Comparison of ENCODE assay signal across 24 cellular contexts in genomic region chr17:74353446-74354060, GRCh38. TPM values are rescaled to one million over a fixed set of nuclear protein-coding genes. Genes with fewer than 3 reads are reported as not detected.
DNase-seq lines count a peak whose midpoint lies in the region; ATAC-seq and TF ChIP-seq lines count a peak whose summit lies in the region.
"Had no signal": no experiment of that assay in that cellular context is flagged by ENCODE, and none has a peak within 500 bp of the region (broad histone marks: within the 10 kb centered on the region; RNA-seq: fewer than 3 reads in every experiment).

No MANE protein-coding gene starts in this region.

- no peaks in the 10 kb centered on the region; the same call in 1 of the 2 replicates for H3K27me3 ChIP-seq in OCI-LY3 (ENCODE audit: low read depth, low read length)
- no peaks in the 10 kb centered on the region for H3K27me3 ChIP-seq in SK-N-SH (ENCODE audit: insufficient read depth)

- peaks cover 12% of the 10 kb centered on the region for H3K4me1 Mint-ChIP-seq in neural crest cell

- no peaks in the 10 kb centered on the region for H3K9me3 Mint-ChIP-seq in neural crest cell

- no peak overlapping the region for H3K4me3 ChIP-seq in OCI-LY3 (ENCODE audit: low read length)
- no peak overlapping the region for H3K4me3 ChIP-seq in SK-N-SH (ENCODE audit: low read depth in 2 of 2, low read length in 1 of 2)
- H3K4me3 ChIP-seq: BLaER1 had no signal

- CTCF ChIA-PET in SK-N-SH (lab: Yijun Ruan, JAX) = interaction anchor here (0.6 to 12.6 kb wide), 21 partner anchors 11 to 154 kb away, joined by 3 to 194 read pairs (median 7); partner anchors contain the start of genes BTBD17, CD300A and GPR142

- DNase-seq in Right ventricle myocardium inferior (ENCODE audit: missing footprints) (peak; percentile 60), left ventricle myocardium superior (no peak), neural crest cell (ENCODE audit: low read depth, low spot score) (no peak), SK-N-SH (no peak), mucosa of gallbladder (ENCODE audit: low spot score) (no peak)
- DNase-seq: DMS153, HFFc6, NCI-H1092, NCI-H1417 treated with DMSO at 0.1 percent for 48 hours, NCI-H2081, NCI-H2171 treated with DMSO at 0.1 percent for 48 hours, NCI-H345, NCI-H510A treated with DMSO at 0.1 percent for 48 hours, NCI-H774, SHP77 treated with DMSO at 0.1 percent for 48 hours had no signal

- no peaks in the 10 kb centered on the region for H3F3A ChIP-seq in SK-N-SH (replicated peaks; ENCODE audit: insufficient read depth)

- WGBS in SK-N-SH (ENCODE audit: low lambda C conversion rate) = 47% methylated on average over 10 of the region's 10 CpGs

- no peaks in the 10 kb centered on the region for H3K9me2 ChIP-seq in SK-N-SH

- H3K4me2 ChIP-seq in OCI-LY3 (ENCODE audit: low read length) (peak overlapping the region; percentile 41; the same call in 1 of the 2 replicates), SK-N-SH (no peak overlapping the region)
- H3K4me2 ChIP-seq: BLaER1 had no signal

- no peak overlapping the region for H3K27ac Mint-ChIP-seq in neural crest cell (ENCODE audit: unreplicated experiment)
- H3K27ac Mint-ChIP-seq: CD4-positive, CD25-positive, alpha-beta regulatory T cell; HFFc6 had no signal

- POLR2A ChIA-PET in SK-N-SH (lab: Yijun Ruan, JAX) = no interaction called here

- H3K27me3 Mint-ChIP-seq in neural crest cell (ENCODE audit: low read depth) = peaks cover 91% of the 10 kb centered on the region

- H3K79me2 ChIP-seq in OCI-LY3 (ENCODE audit: low read length) = no peaks in the 10 kb centered on the region
- H3K79me2 ChIP-seq in SK-N-SH (ENCODE audit: insufficient read depth) = no peaks in the 10 kb centered on the region

- H3K27ac ChIP-seq in OCI-LY3 (ENCODE audit: low read length) (no peak overlapping the region), SK-N-SH (ENCODE audit: low read depth in 2 of 2, low read length in 1 of 2) (no peak overlapping the region)
- H3K27ac ChIP-seq: BLaER1, RWPE1 had no signal

- H4K20me1 ChIP-seq in OCI-LY3 (ENCODE audit: insufficient read depth, low read length) = no peaks in the 10 kb centered on the region
- no peaks in the 10 kb centered on the region for H4K20me1 ChIP-seq in SK-N-SH (ENCODE audit: insufficient read depth)

- H3K36me3 Mint-ChIP-seq in neural crest cell (ENCODE audit: low read depth) = peaks cover 2% of the 10 kb centered on the region
- H3K36me3 Mint-ChIP-seq: CD4-positive, CD25-positive, alpha-beta regulatory T cell had no signal

- no peaks in the 10 kb centered on the region for H3K4me1 ChIP-seq in OCI-LY3 (ENCODE audit: low read length)
- peaks cover 0 to 2% of the 10 kb centered on the region in 2 experiments; a peak in 1 of 4 replicates for H3K4me1 ChIP-seq in SK-N-SH (ENCODE audit: control insufficient read depth in 1 of 2, insufficient read depth in 2 of 2, low read depth in 1 of 2, low read length in 1 of 2)
- H3K4me1 ChIP-seq: BLaER1 had no signal

- H2AFZ ChIP-seq in OCI-LY3 (ENCODE audit: low read depth, low read length) (0 out of 2 replicates have a peak overlapping the region, but pooled peaks have one; percentile 46), SK-N-SH (ENCODE audit: low read depth) (no peak overlapping the region)

- intact Hi-C loops in Right ventricle myocardium inferior (cut with DNase I) (loop anchor here (2.0 to 5.0 kb wide), 2 partner anchors 53 to 141 kb away; partner anchors contain the start of gene TTYH2), left ventricle myocardium superior (cut with micrococcal nuclease) (loop anchor here (10.0 kb wide), 1 partner anchor 49 kb away; no protein-coding TSS in a partner anchor)

- TF ChIP-seq EP300 in SK-N-SH (IDR thresholded peaks at IDR 0.05; ENCODE audit: borderline replicate concordance in 1 of 2, low read depth in 1 of 2, low read length in 1 of 2) = no peak

- TF ChIP-seq RAD21 in SK-N-SH (IDR thresholded peaks at IDR 0.05; ENCODE audit: low read length) = no peak

- TF ChIP-seq CTCF in OCI-LY3 (IDR thresholded peaks at IDR 0.05; ENCODE audit: low read depth, low read length) (no peak), neural crest cell (conservative IDR thresholded peaks at IDR 0.05) (no peak), SK-N-SH (IDR thresholded peaks at IDR 0.05) (no peak)

- H3K9me3 ChIP-seq in OCI-LY3 (ENCODE audit: insufficient read depth, low read length) = no peaks in the 10 kb centered on the region
- no peaks in the 10 kb centered on the region for H3K9me3 ChIP-seq in SK-N-SH
- H3K9me3 ChIP-seq: BLaER1 had no signal

- H3K36me3 ChIP-seq in OCI-LY3 (replicated peaks; ENCODE audit: low read depth, low read length) (no peaks in the 10 kb centered on the region), SK-N-SH (replicated peaks in 1 of 2; ENCODE audit: control insufficient read depth in 1 of 2, insufficient read depth in 2 of 2, low read length in 1 of 2) (no peaks in the 10 kb centered on the region)
- H3K36me3 ChIP-seq: BLaER1 had no signal

- peak overlapping the region; percentile 19 for H3K4me3 Mint-ChIP-seq in neural crest cell
- H3K4me3 Mint-ChIP-seq: HFFc6 had no signal

- ATAC-seq in Right ventricle myocardium inferior = no peak
- ATAC-seq in left ventricle myocardium superior = no peak
- ATAC-seq in HG03108 (IDR thresholded peaks at IDR 0.05; ENCODE audit: unreplicated experiment) = no peak

- H3K9ac ChIP-seq in OCI-LY3 (ENCODE audit: low read length) = no peak overlapping the region
- no peak overlapping the region for H3K9ac ChIP-seq in SK-N-SH
- H3K9ac ChIP-seq: BLaER1 had no signal

TF ChIP-seq in SK-N-SH, 30 proteins besides CTCF, POLR2A, EP300 and RAD21 (continues in another document):
- TF ChIP-seq POLR2AphosphoS5 (IDR thresholded peaks at IDR 0.05; ENCODE audit: low read depth, low read length) = no peak
- no peak for TF ChIP-seq MAX (IDR thresholded peaks at IDR 0.05; ENCODE audit: low read depth)
- TF ChIP-seq NRF1 (IDR thresholded peaks at IDR 0.05; ENCODE audit: low read depth, low read length) = no peak
- no peak for TF ChIP-seq REST (IDR thresholded peaks at IDR 0.05; ENCODE audit: low read depth, low read length)
- no peak for TF ChIP-seq FOSL2 (IDR thresholded peaks at IDR 0.05; ENCODE audit: borderline replicate concordance, low read depth)
- no peak for TF ChIP-seq SIN3A (IDR thresholded peaks at IDR 0.05; ENCODE audit: borderline replicate concordance, low read depth, low read length)
- no peak for TF ChIP-seq JUND (IDR thresholded peaks at IDR 0.05)
- no peak for TF ChIP-seq TCF12 (IDR thresholded peaks at IDR 0.05)
- TF ChIP-seq MXI1 (IDR thresholded peaks at IDR 0.05; ENCODE audit: low read depth, low read length) = no peak
- no peak for TF ChIP-seq USF2 (IDR thresholded peaks at IDR 0.05; ENCODE audit: borderline replicate concordance, low read depth, low read length)
- no peak for TF ChIP-seq RXRA (IDR thresholded peaks at IDR 0.05; ENCODE audit: borderline replicate concordance, low read depth)

RNA-seq across cellular contexts. Expression of gene BTBD17, which starts 8.1 kb away (rescaled TPM):
- total RNA-seq in Right ventricle myocardium inferior = not detected
- not detected for total RNA-seq in left ventricle myocardium superior
- 12.3 and 12.7 TPM in 2 replicates for total RNA-seq in neural crest cell
- not detected in 2 replicates for polyA plus RNA-seq in SK-N-SH (2012; rRNA removed)
- not detected in 2 replicates for polyA plus RNA-seq in SK-N-SH (2012; cell fraction: cytosol; rRNA removed)
- not detected in 2 replicates for polyA plus RNA-seq in SK-N-SH (2012; cell fraction: nucleus; rRNA removed)
- not detected for total RNA-seq in mucosa of gallbladder
- total RNA-seq: A172; CD4-positive, CD25-positive, alpha-beta regulatory T cell; HFFc6; OCI-LY7 had no signal
- polyA plus RNA-seq: AG04450 had no signal

RNA-seq across cellular contexts. Expression of gene GPR142, which starts 13.8 kb away (rescaled TPM):
- total RNA-seq in Right ventricle myocardium inferior (not detected), left ventricle myocardium superior (0.15 TPM), neural crest cell (0.23 TPM in 1 of 2 replicates, not detected in the other), mucosa of gallbladder (0.20 TPM)
- not detected in 2 replicates for polyA plus RNA-seq in SK-N-SH (2012; rRNA removed)
- not detected in 2 replicates for polyA plus RNA-seq in SK-N-SH (2012; cell fraction: cytosol; rRNA removed)
- not detected in 2 replicates for polyA plus RNA-seq in SK-N-SH (2012; cell fraction: nucleus; rRNA removed)
- total RNA-seq: A172; CD4-positive, CD25-positive, alpha-beta regulatory T cell; H7; HFFc6; OCI-LY7 had no signal
- polyA plus RNA-seq: AG04450; CD4-positive, CD25-positive, alpha-beta regulatory T cell had no signal

RNA-seq across cellular contexts. Expression of gene KIF19, which starts 27.5 kb away (rescaled TPM):
- total RNA-seq in Right ventricle myocardium inferior = 0.16 TPM
- total RNA-seq in left ventricle myocardium superior = 0.30 TPM
- total RNA-seq in neural crest cell = 0.25 and 0.63 TPM in 2 replicates
- not detected in 2 replicates for polyA plus RNA-seq in SK-N-SH (2012; rRNA removed)
- polyA plus RNA-seq in SK-N-SH (2012; cell fraction: cytosol; rRNA removed) = not detected in 2 replicates
- not detected in 2 replicates for polyA plus RNA-seq in SK-N-SH (2012; cell fraction: nucleus; rRNA removed)
- 0.32 TPM for total RNA-seq in mucosa of gallbladder
- total RNA-seq: A172, HFFc6, OCI-LY7 had no signal
- polyA plus RNA-seq: AG04450 had no signal

Comparison
In these comparisons a context has a peak if more than half of its experiments do, and no peak if none do; other contexts are left out.
1. RNA of gene BTBD17, which starts 8.1 kb away (total RNA-seq): 12.3 to 12.7 TPM in neural crest cell; not detected in mucosa of gallbladder (single experiment), not detected in Right ventricle myocardium inferior (single experiment) and not detected in left ventricle myocardium superior (single experiment); every median in the first group is over 10 times any median in the second.